In genomic region chr17:10799407-10799806, GRCh38 we compare ENCODE assay signal across 2 cellular contexts.
TF ChIP-seq lines count a peak whose summit lies in the region.

No MANE protein-coding gene starts in this region.

TF ChIP-seq in liver, 16 proteins besides CTCF, POLR2A, EP300 and RAD21:
- TF ChIP-seq EGR1 (IDR thresholded peaks at IDR 0.05; ENCODE audit: low read depth in 2 of 2) = no peak
- peak; percentile 23 for TF ChIP-seq REST (IDR thresholded peaks at IDR 0.05)
- TF ChIP-seq SP1 (IDR thresholded peaks at IDR 0.05) = peak; percentile 77
- peak; percentile 51 to 61 for TF ChIP-seq HNF4A (conservative IDR thresholded peaks at IDR 0.05)
- TF ChIP-seq YY1 (IDR thresholded peaks at IDR 0.05) = peak; percentile 31
- peak in 1 of 2 donors; percentile 34 for TF ChIP-seq JUND (IDR thresholded peaks at IDR 0.05)
- TF ChIP-seq FOXA2 (IDR thresholded peaks at IDR 0.05) = peak; percentile 3
- TF ChIP-seq ATF3 (IDR thresholded peaks at IDR 0.05) = no peak
- peak; percentile 73 to 80 for TF ChIP-seq RXRA (IDR thresholded peaks at IDR 0.05)
- no peak for TF ChIP-seq HNF4G (IDR thresholded peaks at IDR 0.05)
- no peak for TF ChIP-seq TAF1 (conservative IDR thresholded peaks at IDR 0.05)

TF ChIP-seq in HepG2, 621 proteins besides CTCF, POLR2A, EP300 and RAD21:
- TF ChIP-seq CREB3 (CRISPR knock-in tag; IDR thresholded peaks at IDR 0.05) = no peak
- TF ChIP-seq REL (CRISPR knock-in tag; conservative IDR thresholded peaks at IDR 0.05) = no peak
- TF ChIP-seq BATF2 (CRISPR knock-in tag; IDR thresholded peaks at IDR 0.05) = no peak
- no peak for TF ChIP-seq ZNF691 (CRISPR knock-in tag; IDR thresholded peaks at IDR 0.05; ENCODE audit: borderline replicate concordance, low read depth)
- TF ChIP-seq ZNF549 (CRISPR knock-in tag; IDR thresholded peaks at IDR 0.05) = no peak
- no peak for TF ChIP-seq TCF7L2 (IDR thresholded peaks at IDR 0.05; ENCODE audit: low read depth, low read length)
- TF ChIP-seq NR2F2 (IDR thresholded peaks at IDR 0.05; ENCODE audit: borderline replicate concordance, low read depth) = no peak
- TF ChIP-seq ATF1 (CRISPR knock-in tag; IDR thresholded peaks at IDR 0.05) = no peak
- TF ChIP-seq SMAD1 (CRISPR knock-in tag; IDR thresholded peaks at IDR 0.05; ENCODE audit: borderline replicate concordance, low read depth) = no peak
- no peak for TF ChIP-seq HNRNPK (IDR thresholded peaks at IDR 0.05; ENCODE audit: low read depth, low read length, poor library complexity, severe bottlenecking)
- no peak for TF ChIP-seq SOX13 (IDR thresholded peaks at IDR 0.05)
- TF ChIP-seq SOX13 (CRISPR knock-in tag; conservative IDR thresholded peaks at IDR 0.05 in 1 of 2, IDR thresholded peaks at IDR 0.05 in 1 of 2) = no peak
- no peak for TF ChIP-seq SYNCRIP (IDR thresholded peaks at IDR 0.05; ENCODE audit: insufficient read depth, low read depth, low read length)
TF ChIP-seq in HepG2: peak in this region for 0.
